23 cellular contexts compared by ENCODE assay signal in the genomic region with DNA sequence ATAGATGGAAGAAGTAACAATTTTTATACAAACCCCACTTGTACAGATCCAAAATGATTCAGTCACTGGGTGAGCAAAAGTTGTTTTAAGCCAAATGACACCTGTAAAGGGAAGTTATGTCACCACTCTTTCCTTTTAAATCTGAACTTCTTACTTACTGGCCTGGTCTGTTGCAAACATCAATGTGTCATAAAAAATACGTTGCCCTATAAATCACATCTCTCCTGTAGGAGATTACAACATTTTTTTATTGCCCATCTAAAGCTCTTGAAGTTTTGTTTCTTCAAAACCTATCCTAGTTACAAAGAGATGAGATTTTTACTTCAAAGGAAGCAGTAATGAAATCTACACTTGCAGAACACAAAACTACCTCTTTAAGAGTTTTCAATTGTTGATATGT.
"Had no signal": no experiment of that assay in that cellular context is flagged by ENCODE, and none has a peak within 500 bp of the region (broad histone marks: within the 10 kb centered on the region; RNA-seq: fewer than 3 reads in every experiment).

No MANE protein-coding gene starts in this region.

- FAIRE-seq: endometrium, frontal cortex, kidney had no signal

- DNase-seq: cortex of kidney; effector CD8-positive, alpha-beta T cell; effector memory CD8-positive, alpha-beta T cell; endodermal cell; erythroblast; foreskin keratinocyte; heart left ventricle; hypothalamus; immature natural killer cell; islet precursor cell; kidney; kidney glomerular epithelial cell; left lung; left ventricle myocardium superior; lower lobe of right lung; mesenchymal stem cell; naive thymus-derived CD4-positive, alpha-beta T cell had no signal

- ATAC-seq: effector memory CD8-positive, alpha-beta T cell; esophagus mucosa; foreskin keratinocyte; gastroesophageal sphincter; heart left ventricle; left lung; left ventricle myocardium superior; lower lobe of right lung; naive thymus-derived CD4-positive, alpha-beta T cell had no signal

- H3K4me3 ChIP-seq: gastroesophageal sphincter, heart left ventricle, hepatocyte, left lung, lower lobe of right lung had no signal

- H3K27me3 ChIP-seq: foreskin keratinocyte, gastroesophageal sphincter, heart left ventricle, hepatocyte, left lung had no signal

- H3K27ac ChIP-seq: epithelial cell of prostate, foreskin keratinocyte, gastroesophageal sphincter, heart left ventricle, left lung, lower lobe of right lung had no signal

- H3K9me3 ChIP-seq: gastroesophageal sphincter, heart left ventricle, left lung, lower lobe of right lung had no signal

- H3K4me1 ChIP-seq: foreskin keratinocyte, gastroesophageal sphincter, heart left ventricle, left lung, lower lobe of right lung had no signal

- H3K36me3 ChIP-seq: gastroesophageal sphincter, heart left ventricle, left lung, lower lobe of right lung had no signal
